ENCODE assay signal across 1 cellular context in genomic region chrX:12956704-12957541, GRCh38.
TF ChIP-seq lines count a peak whose summit lies in the region.

No MANE protein-coding gene starts in this region.

TF ChIP-seq in GM12878, 131 proteins besides CTCF, POLR2A, EP300 and RAD21 (continued from another document and continues in another):
- TF ChIP-seq, protein P1, sequence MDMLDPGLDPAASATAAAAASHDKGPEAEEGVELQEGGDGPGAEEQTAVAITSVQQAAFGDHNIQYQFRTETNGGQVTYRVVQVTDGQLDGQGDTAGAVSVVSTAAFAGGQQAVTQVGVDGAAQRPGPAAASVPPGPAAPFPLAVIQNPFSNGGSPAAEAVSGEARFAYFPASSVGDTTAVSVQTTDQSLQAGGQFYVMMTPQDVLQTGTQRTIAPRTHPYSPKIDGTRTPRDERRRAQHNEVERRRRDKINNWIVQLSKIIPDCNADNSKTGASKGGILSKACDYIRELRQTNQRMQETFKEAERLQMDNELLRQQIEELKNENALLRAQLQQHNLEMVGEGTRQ (IDR thresholded peaks at IDR 0.05; ENCODE audit: borderline replicate concordance, low read depth, low read length) = no peak; the same call in 1 of the 2 replicates
- TF ChIP-seq SREBF1 (IDR thresholded peaks at IDR 0.05; ENCODE audit: low read length) = no peak
- TF ChIP-seq, protein P2, sequence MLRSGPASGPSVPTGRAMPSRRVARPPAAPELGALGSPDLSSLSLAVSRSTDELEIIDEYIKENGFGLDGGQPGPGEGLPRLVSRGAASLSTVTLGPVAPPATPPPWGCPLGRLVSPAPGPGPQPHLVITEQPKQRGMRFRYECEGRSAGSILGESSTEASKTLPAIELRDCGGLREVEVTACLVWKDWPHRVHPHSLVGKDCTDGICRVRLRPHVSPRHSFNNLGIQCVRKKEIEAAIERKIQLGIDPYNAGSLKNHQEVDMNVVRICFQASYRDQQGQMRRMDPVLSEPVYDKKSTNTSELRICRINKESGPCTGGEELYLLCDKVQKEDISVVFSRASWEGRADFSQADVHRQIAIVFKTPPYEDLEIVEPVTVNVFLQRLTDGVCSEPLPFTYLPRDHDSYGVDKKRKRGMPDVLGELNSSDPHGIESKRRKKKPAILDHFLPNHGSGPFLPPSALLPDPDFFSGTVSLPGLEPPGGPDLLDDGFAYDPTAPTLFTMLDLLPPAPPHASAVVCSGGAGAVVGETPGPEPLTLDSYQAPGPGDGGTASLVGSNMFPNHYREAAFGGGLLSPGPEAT (IDR thresholded peaks at IDR 0.05; ENCODE audit: low read depth) = peak; percentile 74
- TF ChIP-seq SMAD1 (IDR thresholded peaks at IDR 0.05; ENCODE audit: low read depth, partially characterized antibody) = peak; percentile 89
- TF ChIP-seq, protein P3, sequence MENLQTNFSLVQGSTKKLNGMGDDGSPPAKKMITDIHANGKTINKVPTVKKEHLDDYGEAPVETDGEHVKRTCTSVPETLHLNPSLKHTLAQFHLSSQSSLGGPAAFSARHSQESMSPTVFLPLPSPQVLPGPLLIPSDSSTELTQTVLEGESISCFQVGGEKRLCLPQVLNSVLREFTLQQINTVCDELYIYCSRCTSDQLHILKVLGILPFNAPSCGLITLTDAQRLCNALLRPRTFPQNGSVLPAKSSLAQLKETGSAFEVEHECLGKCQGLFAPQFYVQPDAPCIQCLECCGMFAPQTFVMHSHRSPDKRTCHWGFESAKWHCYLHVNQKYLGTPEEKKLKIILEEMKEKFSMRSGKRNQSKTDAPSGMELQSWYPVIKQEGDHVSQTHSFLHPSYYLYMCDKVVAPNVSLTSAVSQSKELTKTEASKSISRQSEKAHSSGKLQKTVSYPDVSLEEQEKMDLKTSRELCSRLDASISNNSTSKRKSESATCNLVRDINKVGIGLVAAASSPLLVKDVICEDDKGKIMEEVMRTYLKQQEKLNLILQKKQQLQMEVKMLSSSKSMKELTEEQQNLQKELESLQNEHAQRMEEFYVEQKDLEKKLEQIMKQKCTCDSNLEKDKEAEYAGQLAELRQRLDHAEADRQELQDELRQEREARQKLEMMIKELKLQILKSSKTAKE (IDR thresholded peaks at IDR 0.05; ENCODE audit: low read depth, poor library complexity, severe bottlenecking) = peak; percentile 80
- no peak for TF ChIP-seq FOXM1 (IDR thresholded peaks at IDR 0.05; ENCODE audit: low read depth, low read length)
- TF ChIP-seq POU2F2 (IDR thresholded peaks at IDR 0.05; ENCODE audit: borderline replicate concordance, low read depth, low read length) = peak; percentile 60; the same call in 1 of the 3 replicates
- TF ChIP-seq BMI1 (IDR thresholded peaks at IDR 0.05; ENCODE audit: borderline replicate concordance) = no peak
- TF ChIP-seq SUZ12 (IDR thresholded peaks at IDR 0.05; ENCODE audit: unreplicated experiment) = no peak
- no peak for TF ChIP-seq CBX3 (IDR thresholded peaks at IDR 0.05; ENCODE audit: borderline replicate concordance, low read depth)
- TF ChIP-seq HDGF (IDR thresholded peaks at IDR 0.05) = 0 out of 2 replicates have a peak, but pooled peaks have one; percentile 11
- TF ChIP-seq, protein P4, sequence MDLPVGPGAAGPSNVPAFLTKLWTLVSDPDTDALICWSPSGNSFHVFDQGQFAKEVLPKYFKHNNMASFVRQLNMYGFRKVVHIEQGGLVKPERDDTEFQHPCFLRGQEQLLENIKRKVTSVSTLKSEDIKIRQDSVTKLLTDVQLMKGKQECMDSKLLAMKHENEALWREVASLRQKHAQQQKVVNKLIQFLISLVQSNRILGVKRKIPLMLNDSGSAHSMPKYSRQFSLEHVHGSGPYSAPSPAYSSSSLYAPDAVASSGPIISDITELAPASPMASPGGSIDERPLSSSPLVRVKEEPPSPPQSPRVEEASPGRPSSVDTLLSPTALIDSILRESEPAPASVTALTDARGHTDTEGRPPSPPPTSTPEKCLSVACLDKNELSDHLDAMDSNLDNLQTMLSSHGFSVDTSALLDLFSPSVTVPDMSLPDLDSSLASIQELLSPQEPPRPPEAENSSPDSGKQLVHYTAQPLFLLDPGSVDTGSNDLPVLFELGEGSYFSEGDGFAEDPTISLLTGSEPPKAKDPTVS (IDR thresholded peaks at IDR 0.05; ENCODE audit: low read depth, low read length) = no peak
- TF ChIP-seq PAX5 (IDR thresholded peaks at IDR 0.05; ENCODE audit: borderline replicate concordance, low read depth, low read length) = peak; percentile 74; the same call in 1 of the 2 replicates
- TF ChIP-seq TBL1XR1 (IDR thresholded peaks at IDR 0.05; ENCODE audit: low read depth, low read length) = peak; percentile 95
- no peak for TF ChIP-seq STAT3 (IDR thresholded peaks at IDR 0.05; ENCODE audit: low read depth, low read length)
- peak; percentile 89 for TF ChIP-seq IRF4 (IDR thresholded peaks at IDR 0.05; ENCODE audit: low read depth, low read length)
- TF ChIP-seq CHD2 (IDR thresholded peaks at IDR 0.05; ENCODE audit: borderline replicate concordance, low read depth, low read length) = 0 out of 2 replicates have a peak, but pooled peaks have one; percentile 45
- peak; percentile 14; the same call in 1 of the 2 replicates for TF ChIP-seq NBN (IDR thresholded peaks at IDR 0.05)
- peak; percentile 98 for TF ChIP-seq SPI1 (IDR thresholded peaks at IDR 0.05; ENCODE audit: borderline replicate concordance, insufficient read depth, low read depth, low read length)
- peak; percentile 83 for TF ChIP-seq RELA (IDR thresholded peaks at IDR 0.05; ENCODE audit: borderline replicate concordance, partially characterized antibody)
- no peak for TF ChIP-seq TARDBP (IDR thresholded peaks at IDR 0.05; ENCODE audit: borderline replicate concordance)
- TF ChIP-seq ZNF207 (IDR thresholded peaks at IDR 0.05; ENCODE audit: borderline replicate concordance) = no peak
- TF ChIP-seq MXI1 (IDR thresholded peaks at IDR 0.05; ENCODE audit: low read depth, low read length) = no peak
- TF ChIP-seq, protein P5, sequence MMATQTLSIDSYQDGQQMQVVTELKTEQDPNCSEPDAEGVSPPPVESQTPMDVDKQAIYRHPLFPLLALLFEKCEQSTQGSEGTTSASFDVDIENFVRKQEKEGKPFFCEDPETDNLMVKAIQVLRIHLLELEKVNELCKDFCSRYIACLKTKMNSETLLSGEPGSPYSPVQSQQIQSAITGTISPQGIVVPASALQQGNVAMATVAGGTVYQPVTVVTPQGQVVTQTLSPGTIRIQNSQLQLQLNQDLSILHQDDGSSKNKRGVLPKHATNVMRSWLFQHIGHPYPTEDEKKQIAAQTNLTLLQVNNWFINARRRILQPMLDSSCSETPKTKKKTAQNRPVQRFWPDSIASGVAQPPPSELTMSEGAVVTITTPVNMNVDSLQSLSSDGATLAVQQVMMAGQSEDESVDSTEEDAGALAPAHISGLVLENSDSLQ (IDR thresholded peaks at IDR 0.05) = peak; percentile 13; the same call in 1 of the 2 replicates
- peak; percentile 38 to 48; a peak in 3 of 4 replicates for TF ChIP-seq IKZF2 (IDR thresholded peaks at IDR 0.05)
- TF ChIP-seq CEBPB (IDR thresholded peaks at IDR 0.05; ENCODE audit: borderline replicate concordance in 1 of 2, low read depth in 2 of 2, low read length in 2 of 2) = no peak
- no peak for TF ChIP-seq SMAD5 (IDR thresholded peaks at IDR 0.05; ENCODE audit: low read depth)
- TF ChIP-seq ZNF592 (IDR thresholded peaks at IDR 0.05) = 0 out of 2 replicates have a peak, but pooled peaks have one; percentile 40
- TF ChIP-seq, protein P6, sequence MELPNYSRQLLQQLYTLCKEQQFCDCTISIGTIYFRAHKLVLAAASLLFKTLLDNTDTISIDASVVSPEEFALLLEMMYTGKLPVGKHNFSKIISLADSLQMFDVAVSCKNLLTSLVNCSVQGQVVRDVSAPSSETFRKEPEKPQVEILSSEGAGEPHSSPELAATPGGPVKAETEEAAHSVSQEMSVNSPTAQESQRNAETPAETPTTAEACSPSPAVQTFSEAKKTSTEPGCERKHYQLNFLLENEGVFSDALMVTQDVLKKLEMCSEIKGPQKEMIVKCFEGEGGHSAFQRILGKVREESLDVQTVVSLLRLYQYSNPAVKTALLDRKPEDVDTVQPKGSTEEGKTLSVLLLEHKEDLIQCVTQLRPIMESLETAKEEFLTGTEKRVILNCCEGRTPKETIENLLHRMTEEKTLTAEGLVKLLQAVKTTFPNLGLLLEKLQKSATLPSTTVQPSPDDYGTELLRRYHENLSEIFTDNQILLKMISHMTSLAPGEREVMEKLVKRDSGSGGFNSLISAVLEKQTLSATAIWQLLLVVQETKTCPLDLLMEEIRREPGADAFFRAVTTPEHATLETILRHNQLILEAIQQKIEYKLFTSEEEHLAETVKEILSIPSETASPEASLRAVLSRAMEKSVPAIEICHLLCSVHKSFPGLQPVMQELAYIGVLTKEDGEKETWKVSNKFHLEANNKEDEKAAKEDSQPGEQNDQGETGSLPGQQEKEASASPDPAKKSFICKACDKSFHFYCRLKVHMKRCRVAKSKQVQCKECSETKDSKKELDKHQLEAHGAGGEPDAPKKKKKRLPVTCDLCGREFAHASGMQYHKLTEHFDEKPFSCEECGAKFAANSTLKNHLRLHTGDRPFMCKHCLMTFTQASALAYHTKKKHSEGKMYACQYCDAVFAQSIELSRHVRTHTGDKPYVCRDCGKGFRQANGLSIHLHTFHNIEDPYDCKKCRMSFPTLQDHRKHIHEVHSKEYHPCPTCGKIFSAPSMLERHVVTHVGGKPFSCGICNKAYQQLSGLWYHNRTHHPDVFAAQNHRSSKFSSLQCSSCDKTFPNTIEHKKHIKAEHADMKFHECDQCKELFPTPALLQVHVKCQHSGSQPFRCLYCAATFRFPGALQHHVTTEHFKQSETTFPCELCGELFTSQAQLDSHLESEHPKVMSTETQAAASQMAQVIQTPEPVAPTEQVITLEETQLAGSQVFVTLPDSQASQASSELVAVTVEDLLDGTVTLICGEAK (IDR thresholded peaks at IDR 0.05; ENCODE audit: borderline replicate concordance) = peak; percentile 31; the same call in 1 of the 2 replicates
- no peak for TF ChIP-seq POLR2AphosphoS2 (IDR thresholded peaks at IDR 0.05; ENCODE audit: low read depth, low read length)
- TF ChIP-seq ZNF384 (IDR thresholded peaks at IDR 0.05; ENCODE audit: borderline replicate concordance, low read depth, low read length) = no peak
- no peak for TF ChIP-seq YBX1 (IDR thresholded peaks at IDR 0.05)
- TF ChIP-seq, protein P7, sequence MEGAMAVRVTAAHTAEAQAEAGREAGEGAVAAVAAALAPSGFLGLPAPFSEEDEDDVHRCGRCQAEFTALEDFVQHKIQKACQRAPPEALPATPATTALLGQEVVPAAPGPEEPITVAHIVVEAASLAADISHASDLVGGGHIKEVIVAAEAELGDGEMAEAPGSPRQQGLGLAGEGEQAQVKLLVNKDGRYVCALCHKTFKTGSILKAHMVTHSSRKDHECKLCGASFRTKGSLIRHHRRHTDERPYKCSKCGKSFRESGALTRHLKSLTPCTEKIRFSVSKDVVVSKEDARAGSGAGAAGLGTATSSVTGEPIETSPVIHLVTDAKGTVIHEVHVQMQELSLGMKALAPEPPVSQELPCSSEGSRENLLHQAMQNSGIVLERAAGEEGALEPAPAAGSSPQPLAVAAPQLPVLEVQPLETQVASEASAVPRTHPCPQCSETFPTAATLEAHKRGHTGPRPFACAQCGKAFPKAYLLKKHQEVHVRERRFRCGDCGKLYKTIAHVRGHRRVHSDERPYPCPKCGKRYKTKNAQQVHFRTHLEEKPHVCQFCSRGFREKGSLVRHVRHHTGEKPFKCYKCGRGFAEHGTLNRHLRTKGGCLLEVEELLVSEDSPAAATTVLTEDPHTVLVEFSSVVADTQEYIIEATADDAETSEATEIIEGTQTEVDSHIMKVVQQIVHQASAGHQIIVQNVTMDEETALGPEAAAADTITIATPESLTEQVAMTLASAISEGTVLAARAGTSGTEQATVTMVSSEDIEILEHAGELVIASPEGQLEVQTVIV (IDR thresholded peaks at IDR 0.05; ENCODE audit: borderline replicate concordance, partially characterized antibody) = peak; percentile 65
- TF ChIP-seq, protein P8, sequence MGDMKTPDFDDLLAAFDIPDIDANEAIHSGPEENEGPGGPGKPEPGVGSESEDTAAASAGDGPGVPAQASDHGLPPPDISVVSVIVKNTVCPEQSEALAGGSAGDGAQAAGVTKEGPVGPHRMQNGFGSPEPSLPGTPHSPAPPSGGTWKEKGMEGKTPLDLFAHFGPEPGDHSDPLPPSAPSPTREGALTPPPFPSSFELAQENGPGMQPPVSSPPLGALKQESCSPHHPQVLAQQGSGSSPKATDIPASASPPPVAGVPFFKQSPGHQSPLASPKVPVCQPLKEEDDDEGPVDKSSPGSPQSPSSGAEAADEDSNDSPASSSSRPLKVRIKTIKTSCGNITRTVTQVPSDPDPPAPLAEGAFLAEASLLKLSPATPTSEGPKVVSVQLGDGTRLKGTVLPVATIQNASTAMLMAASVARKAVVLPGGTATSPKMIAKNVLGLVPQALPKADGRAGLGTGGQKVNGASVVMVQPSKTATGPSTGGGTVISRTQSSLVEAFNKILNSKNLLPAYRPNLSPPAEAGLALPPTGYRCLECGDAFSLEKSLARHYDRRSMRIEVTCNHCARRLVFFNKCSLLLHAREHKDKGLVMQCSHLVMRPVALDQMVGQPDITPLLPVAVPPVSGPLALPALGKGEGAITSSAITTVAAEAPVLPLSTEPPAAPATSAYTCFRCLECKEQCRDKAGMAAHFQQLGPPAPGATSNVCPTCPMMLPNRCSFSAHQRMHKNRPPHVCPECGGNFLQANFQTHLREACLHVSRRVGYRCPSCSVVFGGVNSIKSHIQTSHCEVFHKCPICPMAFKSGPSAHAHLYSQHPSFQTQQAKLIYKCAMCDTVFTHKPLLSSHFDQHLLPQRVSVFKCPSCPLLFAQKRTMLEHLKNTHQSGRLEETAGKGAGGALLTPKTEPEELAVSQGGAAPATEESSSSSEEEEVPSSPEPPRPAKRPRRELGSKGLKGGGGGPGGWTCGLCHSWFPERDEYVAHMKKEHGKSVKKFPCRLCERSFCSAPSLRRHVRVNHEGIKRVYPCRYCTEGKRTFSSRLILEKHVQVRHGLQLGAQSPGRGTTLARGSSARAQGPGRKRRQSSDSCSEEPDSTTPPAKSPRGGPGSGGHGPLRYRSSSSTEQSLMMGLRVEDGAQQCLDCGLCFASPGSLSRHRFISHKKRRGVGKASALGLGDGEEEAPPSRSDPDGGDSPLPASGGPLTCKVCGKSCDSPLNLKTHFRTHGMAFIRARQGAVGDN (IDR thresholded peaks at IDR 0.05) = peak; percentile 69
